15 cellular contexts compared by ENCODE assay signal in genomic region chr2:189175869-189176431, GRCh38. TPM values are rescaled to one million over a fixed set of nuclear protein-coding genes. Genes with fewer than 3 reads are reported as not detected.
DNase-seq lines count a peak whose midpoint lies in the region; ATAC-seq and TF ChIP-seq lines count a peak whose summit lies in the region.
"Had no signal": no experiment of that assay in that cellular context is flagged by ENCODE, and none has a peak within 500 bp of the region (broad histone marks: within the 10 kb centered on the region; RNA-seq: fewer than 3 reads in every experiment).

No MANE protein-coding gene starts in this region.

- no peak for ATAC-seq in heart left ventricle
- ATAC-seq in upper lobe of right lung = no peak
- no peak for ATAC-seq in HG03469 (IDR thresholded peaks at IDR 0.05; ENCODE audit: unreplicated experiment)
- no peak for ATAC-seq in left colon
- ATAC-seq: activated naive CD4-positive, alpha-beta T cell treated with anti-CD3 and anti-CD28 coated beads, Interleukin-2, amount 50 U/mL, for 72 hours; HCT116; natural killer cell treated with Interleukin-12 subunit alpha and Interleukin-12 subunit beta and Interleukin-15 and Interleukin-18, amount 100 ng/mL, for 72 hours; sciatic nerve; SK-N-SH treated with all-trans-retinoic acid at 6 μM for 48 hours had no signal

- H3K9me3 ChIP-seq in heart left ventricle (peaks cover 0 to 6% (median 0%) of the 10 kb centered on the region in 12 donors), duodenal mucosa (ENCODE audit: control insufficient read depth in 1 of 2, low read length in 2 of 2) (no peaks in the 10 kb centered on the region), muscle layer of colon (ENCODE audit: low read length) (no peaks in the 10 kb centered on the region), upper lobe of right lung (no peaks in the 10 kb centered on the region)

- 67 to 85% (median 74%) methylated on average over 2 of the region's 2 CpGs for WGBS in heart left ventricle, 4 donors

- H3K4me3 ChIP-seq in heart left ventricle (peak overlapping the region in 8 of 12 donors; percentile 51 to 75 (median 62)), duodenal mucosa (ENCODE audit: low read depth in 1 of 2, low read length in 2 of 2) (peak overlapping the region; percentile 6 to 26), muscle layer of colon (ENCODE audit: low read depth in 1 of 2, low read length in 2 of 2) (peak overlapping the region in 1 of 2 donors; percentile 56), upper lobe of right lung (peak overlapping the region; percentile 51)

- intact Hi-C loops in heart left ventricle (cut with DNase I) = loop anchor here in 3 of 10 donors (5.0 to 10.0 kb wide), 3 partner anchors 59 to 109 kb away; no protein-coding TSS in a partner anchor
- intact Hi-C loops in cardiac septum (cut with DNase I) = no loop called here
- intact Hi-C loops in upper lobe of right lung (cut with DNase I) = no loop called here
- intact Hi-C loops in left colon (cut with DNase I, micrococcal nuclease) = no loop called here

- TF ChIP-seq POLR2A in heart left ventricle (IDR thresholded peaks at IDR 0.05) = no peak

- H3K27me3 ChIP-seq in heart left ventricle (no peaks in the 10 kb centered on the region), duodenal mucosa (ENCODE audit: control insufficient read depth in 1 of 2, insufficient read depth in 2 of 2, low read length in 2 of 2) (peaks cover 0 to 4% of the 10 kb centered on the region in 2 donors), muscle layer of colon (ENCODE audit: control insufficient read depth in 1 of 2, insufficient read depth in 2 of 2, low read length in 2 of 2) (no peaks in the 10 kb centered on the region), upper lobe of right lung (no peaks in the 10 kb centered on the region)

- H3K27ac ChIP-seq in heart left ventricle = no peak overlapping the region
- H3K27ac ChIP-seq in duodenal mucosa (ENCODE audit: low read depth, low read length) = no peak overlapping the region
- peak overlapping the region; percentile 52 for H3K27ac ChIP-seq in muscle layer of colon (ENCODE audit: low read depth, low read length)
- H3K27ac ChIP-seq in upper lobe of right lung = no peak overlapping the region
- H3K27ac ChIP-seq: WERI-Rb-1 had no signal

- TF ChIP-seq CTCF in heart left ventricle (IDR thresholded peaks at IDR 0.05) (no peak), upper lobe of right lung (IDR thresholded peaks at IDR 0.05) (no peak)

- no peaks in the 10 kb centered on the region for H3K36me3 ChIP-seq in heart left ventricle
- no peaks in the 10 kb centered on the region for H3K36me3 ChIP-seq in duodenal mucosa (ENCODE audit: control insufficient read depth in 1 of 2, insufficient read depth in 2 of 2, low read length in 2 of 2)
- no peaks in the 10 kb centered on the region for H3K36me3 ChIP-seq in muscle layer of colon (ENCODE audit: insufficient read depth, low read length)
- H3K36me3 ChIP-seq in upper lobe of right lung = no peaks in the 10 kb centered on the region
- H3K36me3 ChIP-seq: WERI-Rb-1 had no signal

- DNase-seq in heart left ventricle (no peak), cardiac septum (ENCODE audit: low spot score) (no peak), upper lobe of right lung (no peak), 8988T (no peak), left colon (no peak)
- DNase-seq: activated CD8-positive, alpha-beta memory T cell treated with anti-CD3 and anti-CD28 coated beads, Interleukin-2, amount 50 U/mL, for 4 hours; WERI-Rb-1 had no signal

- H3K9ac ChIP-seq in duodenal mucosa (ENCODE audit: low read depth in 1 of 2, low read length in 2 of 2) (no peak overlapping the region), muscle layer of colon (ENCODE audit: low read length) (no peak overlapping the region)

- H3K4me1 ChIP-seq in heart left ventricle (peaks cover 0 to 20% (median 0%) of the 10 kb centered on the region in 12 donors), duodenal mucosa (ENCODE audit: control insufficient read depth in 1 of 2, insufficient read depth in 2 of 2, low read length in 2 of 2) (peaks cover 0 to 6% of the 10 kb centered on the region in 2 donors), muscle layer of colon (ENCODE audit: insufficient read depth, low read length) (peaks cover 22% of the 10 kb centered on the region), upper lobe of right lung (no peaks in the 10 kb centered on the region)

RNA-seq across cellular contexts. Expression of gene COL5A2, which starts 3.6 kb away (rescaled TPM):
- total RNA-seq in heart left ventricle = 10 to 100 TPM in 5 of 9 donors, 1 to 10 TPM in 4; 7.2 to 61.1 (median 12.4) TPM
- 10 to 100 TPM in 1 of 2 donors, 1 to 10 TPM in 1; 4.4 to 22.0 TPM for polyA plus RNA-seq in heart left ventricle
- total RNA-seq in cardiac septum = 16.0 TPM
- total RNA-seq in upper lobe of right lung = 29.8 TPM
- 10 to 100 TPM in 1 of 2 donors, 1 to 10 TPM in 1; 8.0 to 21.5 TPM for total RNA-seq in left colon
